22 cellular contexts compared by ENCODE assay signal in the genomic region with DNA sequence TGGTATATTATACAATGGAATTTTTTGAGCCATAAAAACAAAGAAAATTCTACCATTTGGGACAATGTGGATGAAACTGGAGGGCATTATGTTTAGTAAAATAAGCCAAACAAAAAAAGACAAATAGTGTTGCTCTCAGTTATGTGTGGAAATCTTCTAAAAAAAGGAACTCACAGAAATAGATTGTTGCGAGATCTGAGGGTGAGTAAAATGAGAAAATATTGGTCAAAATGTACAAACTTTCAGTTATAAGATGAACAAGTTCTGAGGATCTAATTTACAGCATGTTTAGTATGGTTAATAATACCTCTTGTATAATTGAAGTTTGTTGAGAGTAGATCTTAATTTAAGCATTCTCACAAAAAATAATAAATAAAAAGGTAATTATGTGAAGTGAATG.
"Had no signal": no experiment of that assay in that cellular context is flagged by ENCODE, and none has a peak within 500 bp of the region (broad histone marks: within the 10 kb centered on the region; RNA-seq: fewer than 3 reads in every experiment).

No MANE protein-coding gene starts in this region.

- FAIRE-seq: endothelial cell of umbilical vein, keratinocyte had no signal

- H3K36me3 Mint-ChIP-seq: activated naive CD8-positive, alpha-beta T cell; natural killer cell had no signal

- H3K9me3 Mint-ChIP-seq: activated CD4-positive, alpha-beta T cell treated with anti-CD3 and anti-CD28 coated beads, Interleukin-2, amount 10 ng/mL, durations not matched to agents 7 days and 5 days had no signal

- H3K27me3 Mint-ChIP-seq: activated CD4-positive, alpha-beta T cell treated with anti-CD3 and anti-CD28 coated beads, Interleukin-2, amount 10 ng/mL, durations not matched to agents 7 days and 5 days had no signal

- H3K4me3 Mint-ChIP-seq: activated CD4-positive, alpha-beta T cell treated with anti-CD3 and anti-CD28 coated beads, Interleukin-2, amount 10 ng/mL, durations not matched to agents 7 days and 5 days; activated naive CD8-positive, alpha-beta T cell; activated T-cell treated with anti-CD3 and anti-CD28 coated beads, Interleukin-2, amount 50 U/mL, for 72 hours; natural killer cell had no signal

- H3K27ac Mint-ChIP-seq: activated CD4-positive, alpha-beta T cell treated with anti-CD3 and anti-CD28 coated beads, Interleukin-2, amount 10 ng/mL, durations not matched to agents 7 days and 5 days; activated naive CD8-positive, alpha-beta T cell; activated T-cell treated with anti-CD3 and anti-CD28 coated beads, Interleukin-2, amount 50 U/mL, for 72 hours; natural killer cell had no signal

- H3K4me1 ChIP-seq: body of pancreas, colonic mucosa, esophagus squamous epithelium, left lung, stomach, testis, upper lobe of left lung had no signal

- H3K27me3 ChIP-seq: body of pancreas, colonic mucosa, esophagus squamous epithelium, hepatocyte, left lung, neutrophil, stomach, testis, upper lobe of left lung had no signal

- DNase-seq: activated CD4-positive, alpha-beta T cell treated with anti-CD3 and anti-CD28 coated beads, Interleukin-2, amount 10 ng/mL, durations not matched to agents 7 days and 5 days; activated CD4-positive, CD25-positive, alpha-beta regulatory T cell; activated CD8-positive, alpha-beta memory T cell treated with anti-CD3 and anti-CD28 coated beads, Interleukin-2, amount 50 U/mL, for 48 hours; activated gamma-delta T cell; activated T-cell treated with anti-CD3 and anti-CD28 coated beads, Interleukin-2, amount 50 U/mL, for 72 hours; amniotic stem cell; body of pancreas; central memory CD4-positive, alpha-beta T cell; colonic mucosa; esophagus squamous epithelium; left lung; natural killer cell; stimulated activated CD4-positive, alpha-beta T cell treated with anti-CD3 and anti-CD28 coated beads, Interleukin-12 subunit alpha, Interleukin-12 subunit beta, amount 100 ng/mL, for 4 hours; stimulated activated CD4-positive, alpha-beta T cell treated with anti-CD3 and anti-CD28 coated beads, Interleukin-2, amount 100 ng/mL, for 24 hours; stomach; testis; upper lobe of left lung had no signal

- H3K36me3 ChIP-seq: colonic mucosa, esophagus squamous epithelium, left lung, neutrophil, stomach, upper lobe of left lung had no signal

- H3K4me3 ChIP-seq: body of pancreas, colonic mucosa, esophagus squamous epithelium, hepatocyte, left lung, stomach, testis, upper lobe of left lung had no signal

- ATAC-seq: activated T-cell treated with anti-CD3 and anti-CD28 coated beads, Interleukin-2, amount 50 U/mL, for 72 hours; body of pancreas; left lung; natural killer cell had no signal

- H3K9me3 ChIP-seq: body of pancreas, colonic mucosa, esophagus squamous epithelium, neutrophil, testis had no signal

- H3K27ac ChIP-seq: body of pancreas, colonic mucosa, esophagus squamous epithelium, hepatocyte, left lung, neutrophil, stomach, testis, upper lobe of left lung had no signal

- H3K4me1 Mint-ChIP-seq: activated CD4-positive, alpha-beta T cell treated with anti-CD3 and anti-CD28 coated beads, Interleukin-2, amount 10 ng/mL, durations not matched to agents 7 days and 5 days; natural killer cell had no signal
